ENCODE assay signal across 9 cellular contexts in genomic region chr16:1923299-1924034, GRCh38. TPM values are rescaled to one million over a fixed set of nuclear protein-coding genes. Genes with fewer than 3 reads are reported as not detected.
DNase-seq lines count a peak whose midpoint lies in the region; ATAC-seq, FAIRE-seq and TF ChIP-seq lines count a peak whose summit lies in the region.
"Had no signal": no experiment of that assay in that cellular context is flagged by ENCODE, and none has a peak within 500 bp of the region (broad histone marks: within the 10 kb centered on the region; RNA-seq: fewer than 3 reads in every experiment).

No MANE protein-coding gene starts in this region.

- peak in 1 of 7 experiments; percentile 23 for DNase-seq in CD8-positive, alpha-beta T cell
- DNase-seq in HTR-8/SVneo (ENCODE audit: insufficient read length, low spot score) (peak; percentile 41), astrocyte of the cerebellum (ENCODE audit: low read depth) (no peak), lower lobe of right lung (no peak), GDM1 (lab: John Stamatoyannopoulos, UW) (no peak), CD1c-positive myeloid dendritic cell (ENCODE audit: extremely low spot score) (no peak), kidney (no peak)
- no peak for DNase-seq in NK-92 treated with Interleukin-12 subunit alpha and Interleukin-12 subunit beta, amount 100 ng/mL, for 24 hours (lab: John Stamatoyannopoulos, UW)

- peaks cover 11% of the 10 kb centered on the region for H3K27me3 ChIP-seq in CD8-positive, alpha-beta T cell (ENCODE audit: insufficient read depth, low read length)
- peaks cover 53% of the 10 kb centered on the region for H3K27me3 ChIP-seq in lower lobe of right lung (ENCODE audit: low read depth)

- FAIRE-seq in HTR-8/SVneo (lab: Jason Lieb, UNC) = no peak
- FAIRE-seq in kidney (lab: Jason Lieb, UNC) = no peak

- H3K27ac Mint-ChIP-seq in CD8-positive, alpha-beta T cell = no peak overlapping the region
- H3K27ac Mint-ChIP-seq: T-cell had no signal

- no peaks in the 10 kb centered on the region for H3K4me1 Mint-ChIP-seq in CD8-positive, alpha-beta T cell (ENCODE audit: low read depth)

- H3K36me3 ChIP-seq in CD8-positive, alpha-beta T cell (ENCODE audit: insufficient read depth, low read length) = no peaks in the 10 kb centered on the region
- H3K36me3 ChIP-seq in lower lobe of right lung (no peaks in the 10 kb centered on the region), kidney (ENCODE audit: control insufficient read depth in 1 of 2, insufficient read depth in 2 of 2, low read length in 2 of 2) (no peaks in the 10 kb centered on the region)

- no peak overlapping the region for H3K27ac ChIP-seq in CD8-positive, alpha-beta T cell (ENCODE audit: low read depth, low read length)
- H3K27ac ChIP-seq in lower lobe of right lung = no peak overlapping the region
- H3K27ac ChIP-seq in kidney (ENCODE audit: low read depth in 2 of 2, low read length in 2 of 2) = no peak overlapping the region

- in situ Hi-C loops in astrocyte of the cerebellum (cut with HindIII; ENCODE audit: low sequenced_read_pairs) = no loop called here

- no peaks in the 10 kb centered on the region for H3K36me3 Mint-ChIP-seq in CD8-positive, alpha-beta T cell
- H3K36me3 Mint-ChIP-seq: T-cell had no signal

- no peaks in the 10 kb centered on the region for H3K9me3 Mint-ChIP-seq in CD8-positive, alpha-beta T cell
- H3K9me3 Mint-ChIP-seq: T-cell had no signal

- H3K4me3 Mint-ChIP-seq in CD8-positive, alpha-beta T cell = no peak overlapping the region
- H3K4me3 Mint-ChIP-seq: T-cell had no signal

- H3K9ac ChIP-seq in kidney (ENCODE audit: low read length in 2 of 2) = no peak overlapping the region

- H3K4me1 ChIP-seq in CD8-positive, alpha-beta T cell (ENCODE audit: insufficient read depth, low read length) = peaks cover 6% of the 10 kb centered on the region
- H3K4me1 ChIP-seq in lower lobe of right lung (peaks cover 10% of the 10 kb centered on the region), kidney (ENCODE audit: control insufficient read depth in 1 of 2, insufficient read depth in 1 of 2, low read depth in 1 of 2, low read length in 2 of 2) (no peaks in the 10 kb centered on the region)

- H3K4me3 ChIP-seq in CD8-positive, alpha-beta T cell (ENCODE audit: low read depth, low read length) = no peak overlapping the region
- H3K4me3 ChIP-seq in astrocyte of the cerebellum (ENCODE audit: low read depth, low read length) (no peak overlapping the region), lower lobe of right lung (no peak overlapping the region), kidney (ENCODE audit: low read length in 2 of 2) (no peak overlapping the region)

- CTCF ChIA-PET in CD8-positive, alpha-beta T cell (lab: Charles Lee) = no interaction called here

- peaks cover 28% of the 10 kb centered on the region for H3K27me3 Mint-ChIP-seq in CD8-positive, alpha-beta T cell (ENCODE audit: low read depth)

- no peaks in the 10 kb centered on the region for H3K9me3 ChIP-seq in CD8-positive, alpha-beta T cell (ENCODE audit: low read length)
- H3K9me3 ChIP-seq in lower lobe of right lung = no peaks in the 10 kb centered on the region
- H3K9me3 ChIP-seq in kidney (ENCODE audit: control insufficient read depth in 1 of 2, low read length in 2 of 2) = no peaks in the 10 kb centered on the region

- intact Hi-C loops in CD8-positive, alpha-beta T cell (cut with DNase I, micrococcal nuclease) = loop anchor here in 1 of 2 experiments (10.0 kb wide), 1 partner anchor 149 kb away; the partner anchor contains the start of genes EME2, MRPS34 and NME3
- intact Hi-C loops in lower lobe of right lung (cut with DNase I) = no loop called here
- intact Hi-C loops in kidney (cut with DNase I) = loop anchor here (10.0 kb wide), 1 partner anchor 69 kb away; no protein-coding TSS in a partner anchor

- ATAC-seq in CD8-positive, alpha-beta T cell = peak; percentile 38
- peak; percentile 55 to 58 for ATAC-seq in lower lobe of right lung

- TF ChIP-seq CTCF in CD8-positive, alpha-beta T cell (IDR thresholded peaks at IDR 0.05) = peak; percentile 31
- TF ChIP-seq CTCF in astrocyte of the cerebellum (IDR thresholded peaks at IDR 0.05; ENCODE audit: low read depth, low read length, missing control alignments) (peak; percentile 45), lower lobe of right lung (IDR thresholded peaks at IDR 0.05) (peak; percentile 14), kidney (IDR thresholded peaks at IDR 0.05; ENCODE audit: borderline replicate concordance, extremely low read depth, insufficient read depth) (no peak)

- POLR2A ChIA-PET in CD8-positive, alpha-beta T cell (lab: Charles Lee) = no interaction called here

RNA-seq across cellular contexts. Expression of gene HS3ST6, which starts 5.3 kb away (rescaled TPM):
- total RNA-seq in CD8-positive, alpha-beta T cell = not detected
- total RNA-seq in lower lobe of right lung = 1.3 TPM
- total RNA-seq in kidney = 0.19 TPM
- polyA plus RNA-seq in kidney (ENCODE audit: insufficient read depth, low read depth, low replicate concordance) = 0.73 TPM
- total RNA-seq: T-cell had no signal

RNA-seq across cellular contexts. Expression of gene MSRB1, which starts 19.5 kb away (rescaled TPM):
- total RNA-seq in CD8-positive, alpha-beta T cell = 1 to 10 TPM; 1.9 to 3.0 TPM
- total RNA-seq in lower lobe of right lung (35.1 TPM), kidney (32.0 TPM)
- polyA plus RNA-seq in kidney (ENCODE audit: insufficient read depth, low read depth, low replicate concordance) = 189 TPM

RNA-seq across cellular contexts. Expression of gene RPL3L, which starts 31.0 kb away (rescaled TPM):
- not detected for total RNA-seq in CD8-positive, alpha-beta T cell
- total RNA-seq in lower lobe of right lung (not detected), kidney (not detected)
- not detected for polyA plus RNA-seq in kidney (ENCODE audit: insufficient read depth, low read depth, low replicate concordance)
- total RNA-seq: T-cell had no signal

RNA-seq across cellular contexts. Expression of gene NDUFB10, which starts 35.9 kb away (rescaled TPM):
- total RNA-seq in CD8-positive, alpha-beta T cell = 10 to 100 TPM; 36.2 to 38.4 TPM
- total RNA-seq in lower lobe of right lung = 85.8 TPM
- 123 TPM for total RNA-seq in kidney
- 432 TPM for polyA plus RNA-seq in kidney (ENCODE audit: insufficient read depth, low read depth, low replicate concordance)

RNA-seq across cellular contexts. Expression of gene RPS2, which starts 41.2 kb away (rescaled TPM):
- total RNA-seq in CD8-positive, alpha-beta T cell = 1,000 to 10,000 TPM; 4,060 to 4,094 TPM
- total RNA-seq in lower lobe of right lung (1,721 TPM), kidney (1,550 TPM)
- 2,018 TPM for polyA plus RNA-seq in kidney (ENCODE audit: insufficient read depth, low read depth, low replicate concordance)
